In genomic region chr12:53505555-53506449, GRCh38 we compare ENCODE assay signal across 14 cellular contexts. TPM values are rescaled to one million over a fixed set of nuclear protein-coding genes. Genes with fewer than 3 reads are reported as not detected.
DNase-seq lines count a peak whose midpoint lies in the region; ATAC-seq and TF ChIP-seq lines count a peak whose summit lies in the region.
"Had no signal": no experiment of that assay in that cellular context is flagged by ENCODE, and none has a peak within 500 bp of the region (broad histone marks: within the 10 kb centered on the region; RNA-seq: fewer than 3 reads in every experiment).

No MANE protein-coding gene starts in this region.

- H3K27me3 Mint-ChIP-seq in endothelial cell (ENCODE audit: unreplicated experiment), result peaks cover 20% of the 10 kb centered on the region
- H3K27me3 Mint-ChIP-seq: activated naive CD8-positive, alpha-beta T cell; memory B cell had no signal

- WGBS in psoas muscle, 3 donors, result 78 to 80% (median 80%) methylated on average over 18 to 19 of the region's 19 CpGs

- H3K9me3 ChIP-seq in AG04450 (ENCODE audit: control insufficient read depth, insufficient read depth, low read length), result no peaks in the 10 kb centered on the region; the same call in 1 of the 2 replicates
- no peaks in the 10 kb centered on the region for H3K9me3 ChIP-seq in MG63
- no peaks in the 10 kb centered on the region for H3K9me3 ChIP-seq in psoas muscle

- no peaks in the 10 kb centered on the region for H3K9me3 Mint-ChIP-seq in endothelial cell (ENCODE audit: unreplicated experiment)
- H3K9me3 Mint-ChIP-seq: memory B cell had no signal

- TF ChIP-seq CTCF in AG04450 (IDR thresholded peaks at IDR 0.05; ENCODE audit: low read depth, low read length) (no peak), endothelial cell (IDR thresholded peaks at IDR 0.05; ENCODE audit: unreplicated experiment) (no peak), psoas muscle (IDR thresholded peaks at IDR 0.05) (no peak)

- H3K27ac Mint-ChIP-seq in endothelial cell (ENCODE audit: unreplicated experiment), result peak overlapping the region; percentile 57
- H3K27ac Mint-ChIP-seq: activated naive CD8-positive, alpha-beta T cell; memory B cell had no signal

- H3K27me3 ChIP-seq in AG04450 (ENCODE audit: control insufficient read depth, insufficient read depth, low read length) (no peaks in the 10 kb centered on the region), MG63 (no peaks in the 10 kb centered on the region), psoas muscle (ENCODE audit: insufficient read depth in 3 of 3, low read length in 2 of 3) (no peaks in the 10 kb centered on the region)

- POLR2A ChIA-PET in AG04450 (lab: Yijun Ruan, JAX), result no interaction called here

- H3K4me3 Mint-ChIP-seq in endothelial cell (ENCODE audit: unreplicated experiment), result peak overlapping the region; percentile 18
- H3K4me3 Mint-ChIP-seq: activated naive CD8-positive, alpha-beta T cell; memory B cell had no signal

- CTCF ChIA-PET in AG04450 (lab: Charles Lee), result no interaction called here

- ATAC-seq in psoas muscle, result no peak
- ATAC-seq: Right ventricle myocardium inferior had no signal

- H3K36me3 ChIP-seq in MG63 (peaks cover 56% of the 10 kb centered on the region), psoas muscle (ENCODE audit: insufficient read depth in 1 of 2, low read depth in 1 of 2) (peaks cover 0 to 46% of the 10 kb centered on the region in 2 donors)

- H3K27ac ChIP-seq in AG04450 (ENCODE audit: low read depth, low read length), result peak overlapping the region; percentile 31
- peak overlapping the region; percentile 66 for H3K27ac ChIP-seq in psoas muscle
- H3K27ac ChIP-seq: KMS-11 had no signal

- peaks cover 15% of the 10 kb centered on the region for H3K4me1 Mint-ChIP-seq in endothelial cell (ENCODE audit: unreplicated experiment)

- DNase-seq in AG04450 (ENCODE audit: low read depth, low spot score) (no peak), MG63 (peak; percentile 73), endothelial cell (ENCODE audit: low spot score) (no peak), psoas muscle (no peak), NCI-H1105 treated with DMSO at 0.1 percent for 48 hours (lab: John Stamatoyannopoulos, UW) (no peak), middle frontal gyrus (ENCODE audit: extremely low spot score, low spot score) (no peak), nucleus accumbens (lab: John Stamatoyannopoulos, UW) (no peak), AG08396 (ENCODE audit: low spot score) (no peak)
- DNase-seq: NCI-H2081 treated with DMSO at 0.1 percent for 48 hours had no signal

- intact Hi-C loops in psoas muscle (cut with DNase I), result loop anchor here in 1 of 2 donors (5.0 kb wide), 1 partner anchor 154 kb away; no protein-coding TSS in a partner anchor

- H3K4me3 ChIP-seq in AG04450 (ENCODE audit: low read depth, low read length) (no peak overlapping the region), MG63 (no peak overlapping the region), psoas muscle (no peak overlapping the region)

- peaks cover 14% of the 10 kb centered on the region for H3K36me3 Mint-ChIP-seq in endothelial cell (ENCODE audit: low read depth, unreplicated experiment)
- H3K36me3 Mint-ChIP-seq: activated naive CD8-positive, alpha-beta T cell had no signal

- H3K4me1 ChIP-seq in psoas muscle, result peaks cover 22% of the 10 kb centered on the region

RNA-seq across cellular contexts. Expression of gene NPFF, which starts 1.5 kb away (rescaled TPM):
- polyA plus RNA-seq in AG04450 (2011; rRNA removed), result not detected in 2 replicates
- not detected in 2 replicates for polyA minus RNA-seq in AG04450 (2011; rRNA and poly(A)+ RNA removed)
- total RNA-seq in MG63 (2014; rRNA removed; shearing (Covaris generic); ENCODE audit: low replicate concordance), result not detected in 2 replicates
- total RNA-seq in endothelial cell (ENCODE audit: unreplicated experiment), result not detected
- total RNA-seq in psoas muscle, result not detected
- polyA plus RNA-seq in psoas muscle, result not detected
- total RNA-seq: activated CD8-positive, alpha-beta memory T cell treated with anti-CD3 and anti-CD28 coated beads for 36 hours; Right ventricle myocardium inferior had no signal

RNA-seq across cellular contexts. Expression of gene TARBP2, which starts 4.7 kb away (rescaled TPM):
- polyA plus RNA-seq in AG04450 (2011; rRNA removed), result 25.0 and 33.0 TPM in 2 replicates
- polyA minus RNA-seq in AG04450 (2011; rRNA and poly(A)+ RNA removed), result 19.7 and 26.4 TPM in 2 replicates
- total RNA-seq in MG63 (2014; rRNA removed; shearing (Covaris generic); ENCODE audit: low replicate concordance), result 51.7 and 66.1 TPM in 2 replicates
- 45.3 TPM for total RNA-seq in endothelial cell (ENCODE audit: unreplicated experiment)
- total RNA-seq in psoas muscle, result 10 to 100 TPM in 2 of 4 donors, 1 to 10 TPM in 2; 7.6 to 10.8 (median 10.4) TPM
- 10 to 100 TPM; 10.2 to 23.3 (median 21.2) TPM for polyA plus RNA-seq in psoas muscle

RNA-seq across cellular contexts. Expression of gene MAP3K12, which starts 6.5 kb away (rescaled TPM):
- polyA plus RNA-seq in AG04450 (2011; rRNA removed) (35.7 and 46.1 TPM in 2 replicates), psoas muscle (1 to 10 TPM; 2.3 to 3.1 (median 3.0) TPM)
- polyA minus RNA-seq in AG04450 (2011; rRNA and poly(A)+ RNA removed), result 52.1 and 64.6 TPM in 2 replicates
- total RNA-seq in MG63 (2014; rRNA removed; shearing (Covaris generic); ENCODE audit: low replicate concordance), result 5.7 and 15.0 TPM in 2 replicates
- total RNA-seq in endothelial cell (ENCODE audit: unreplicated experiment) (20.9 TPM), psoas muscle (1 to 10 TPM; 1.9 to 2.9 (median 2.3) TPM)

RNA-seq across cellular contexts. Expression of gene PCBP2, which starts 53.9 kb away (rescaled TPM):
- polyA plus RNA-seq in AG04450 (2011; rRNA removed) (286 and 408 TPM in 2 replicates), psoas muscle (100 to 1,000 TPM; 254 to 469 (median 365) TPM)
- 1,032 and 1,271 TPM in 2 replicates for polyA minus RNA-seq in AG04450 (2011; rRNA and poly(A)+ RNA removed)
- total RNA-seq in MG63 (2014; rRNA removed; shearing (Covaris generic); ENCODE audit: low replicate concordance), result 217 and 279 TPM in 2 replicates
- total RNA-seq in endothelial cell (ENCODE audit: unreplicated experiment) (1,084 TPM), psoas muscle (100 to 1,000 TPM; 354 to 507 (median 439) TPM)
